1 cellular context compared by ENCODE assay signal in the genomic region with DNA sequence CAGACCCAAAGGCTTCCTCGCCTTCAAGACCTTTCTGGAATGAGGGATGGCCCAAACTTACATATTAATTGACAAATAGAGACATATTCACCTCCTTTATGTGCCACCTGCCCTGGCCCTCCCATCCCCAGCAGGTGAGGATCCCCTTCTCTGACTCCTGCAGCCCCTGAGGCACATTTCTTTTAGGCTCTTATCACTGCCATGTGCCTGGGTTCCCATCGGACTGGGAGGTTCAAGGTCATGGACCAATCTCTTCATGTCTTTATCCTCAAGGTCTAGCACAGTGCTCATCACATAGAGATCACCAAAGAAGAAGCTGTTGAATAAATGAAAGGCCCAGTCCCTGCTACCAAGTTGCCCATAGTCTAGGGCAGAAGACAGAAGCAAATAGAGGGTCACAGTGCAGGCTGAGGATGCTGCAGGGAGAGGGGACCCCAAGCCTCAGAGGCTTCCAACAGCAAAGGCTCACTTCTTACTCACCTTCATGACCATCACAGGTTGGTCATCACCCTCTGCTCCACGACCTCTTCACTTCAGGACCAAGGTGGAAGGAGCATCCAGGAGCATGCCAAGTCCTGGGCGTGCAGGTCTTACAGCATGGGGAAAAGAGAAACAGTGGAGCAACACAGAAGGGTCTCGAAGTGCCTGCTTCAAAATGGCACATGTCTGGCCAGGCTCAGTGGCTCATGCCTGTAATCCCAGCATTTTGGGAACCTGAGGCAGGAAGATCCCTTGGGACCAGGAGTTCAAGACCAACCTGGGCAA.
TF ChIP-seq lines count a peak whose summit lies in the region.

No MANE protein-coding gene starts in this region.

TF ChIP-seq in GM23338, 12 proteins besides CTCF, POLR2A, EP300 and RAD21 (continued from another document):
- TF ChIP-seq, protein P1, sequence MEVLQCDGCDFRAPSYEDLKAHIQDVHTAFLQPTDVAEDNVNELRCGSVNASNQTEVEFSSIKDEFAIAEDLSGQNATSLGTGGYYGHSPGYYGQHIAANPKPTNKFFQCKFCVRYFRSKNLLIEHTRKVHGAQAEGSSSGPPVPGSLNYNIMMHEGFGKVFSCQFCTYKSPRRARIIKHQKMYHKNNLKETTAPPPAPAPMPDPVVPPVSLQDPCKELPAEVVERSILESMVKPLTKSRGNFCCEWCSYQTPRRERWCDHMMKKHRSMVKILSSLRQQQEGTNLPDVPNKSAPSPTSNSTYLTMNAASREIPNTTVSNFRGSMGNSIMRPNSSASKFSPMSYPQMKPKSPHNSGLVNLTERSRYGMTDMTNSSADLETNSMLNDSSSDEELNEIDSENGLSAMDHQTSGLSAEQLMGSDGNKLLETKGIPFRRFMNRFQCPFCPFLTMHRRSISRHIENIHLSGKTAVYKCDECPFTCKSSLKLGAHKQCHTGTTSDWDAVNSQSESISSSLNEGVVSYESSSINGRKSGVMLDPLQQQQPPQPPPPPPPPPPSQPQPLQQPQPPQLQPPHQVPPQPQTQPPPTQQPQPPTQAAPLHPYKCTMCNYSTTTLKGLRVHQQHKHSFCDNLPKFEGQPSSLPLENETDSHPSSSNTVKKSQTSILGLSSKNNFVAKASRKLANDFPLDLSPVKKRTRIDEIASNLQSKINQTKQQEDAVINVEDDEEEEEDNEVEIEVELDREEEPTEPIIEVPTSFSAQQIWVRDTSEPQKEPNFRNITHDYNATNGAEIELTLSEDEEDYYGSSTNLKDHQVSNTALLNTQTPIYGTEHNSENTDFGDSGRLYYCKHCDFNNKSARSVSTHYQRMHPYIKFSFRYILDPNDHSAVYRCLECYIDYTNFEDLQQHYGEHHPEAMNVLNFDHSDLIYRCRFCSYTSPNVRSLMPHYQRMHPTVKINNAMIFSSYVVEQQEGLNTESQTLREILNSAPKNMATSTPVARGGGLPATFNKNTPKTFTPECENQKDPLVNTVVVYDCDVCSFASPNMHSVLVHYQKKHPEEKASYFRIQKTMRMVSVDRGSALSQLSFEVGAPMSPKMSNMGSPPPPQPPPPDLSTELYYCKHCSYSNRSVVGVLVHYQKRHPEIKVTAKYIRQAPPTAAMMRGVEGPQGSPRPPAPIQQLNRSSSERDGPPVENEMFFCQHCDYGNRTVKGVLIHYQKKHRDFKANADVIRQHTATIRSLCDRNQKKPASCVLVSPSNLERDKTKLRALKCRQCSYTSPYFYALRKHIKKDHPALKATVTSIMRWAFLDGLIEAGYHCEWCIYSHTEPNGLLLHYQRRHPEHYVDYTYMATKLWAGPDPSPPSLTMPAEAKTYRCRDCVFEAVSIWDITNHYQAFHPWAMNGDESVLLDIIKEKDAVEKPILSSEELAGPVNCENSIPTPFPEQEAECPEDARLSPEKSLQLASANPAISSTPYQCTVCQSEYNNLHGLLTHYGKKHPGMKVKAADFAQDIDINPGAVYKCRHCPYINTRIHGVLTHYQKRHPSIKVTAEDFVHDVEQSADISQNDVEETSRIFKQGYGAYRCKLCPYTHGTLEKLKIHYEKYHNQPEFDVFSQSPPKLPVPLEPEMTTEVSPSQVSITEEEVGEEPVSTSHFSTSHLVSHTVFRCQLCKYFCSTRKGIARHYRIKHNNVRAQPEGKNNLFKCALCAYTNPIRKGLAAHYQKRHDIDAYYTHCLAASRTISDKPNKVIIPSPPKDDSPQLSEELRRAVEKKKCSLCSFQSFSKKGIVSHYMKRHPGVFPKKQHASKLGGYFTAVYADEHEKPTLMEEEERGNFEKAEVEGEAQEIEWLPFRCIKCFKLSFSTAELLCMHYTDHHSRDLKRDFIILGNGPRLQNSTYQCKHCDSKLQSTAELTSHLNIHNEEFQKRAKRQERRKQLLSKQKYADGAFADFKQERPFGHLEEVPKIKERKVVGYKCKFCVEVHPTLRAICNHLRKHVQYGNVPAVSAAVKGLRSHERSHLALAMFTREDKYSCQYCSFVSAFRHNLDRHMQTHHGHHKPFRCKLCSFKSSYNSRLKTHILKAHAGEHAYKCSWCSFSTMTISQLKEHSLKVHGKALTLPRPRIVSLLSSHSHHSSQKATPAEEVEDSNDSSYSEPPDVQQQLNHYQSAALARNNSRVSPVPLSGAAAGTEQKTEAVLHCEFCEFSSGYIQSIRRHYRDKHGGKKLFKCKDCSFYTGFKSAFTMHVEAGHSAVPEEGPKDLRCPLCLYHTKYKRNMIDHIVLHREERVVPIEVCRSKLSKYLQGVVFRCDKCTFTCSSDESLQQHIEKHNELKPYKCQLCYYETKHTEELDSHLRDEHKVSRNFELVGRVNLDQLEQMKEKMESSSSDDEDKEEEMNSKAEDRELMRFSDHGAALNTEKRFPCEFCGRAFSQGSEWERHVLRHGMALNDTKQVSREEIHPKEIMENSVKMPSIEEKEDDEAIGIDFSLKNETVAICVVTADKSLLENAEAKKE (CRISPR knock-in tag; IDR thresholded peaks at IDR 0.05): no peak
- TF ChIP-seq ZNF331 (CRISPR knock-in tag; IDR thresholded peaks at IDR 0.05; ENCODE audit: low read depth) (no peak), EZH2 (IDR thresholded peaks at IDR 0.05; ENCODE audit: low read depth, unreplicated experiment) (no peak), ZNF114 (CRISPR knock-in tag; IDR thresholded peaks at IDR 0.05) (no peak), POLR2AphosphoS5 (IDR thresholded peaks at IDR 0.05; ENCODE audit: low read depth) (no peak), JUNB (IDR thresholded peaks at IDR 0.05; ENCODE audit: unreplicated experiment) (no peak), CREB1 (CRISPR knock-in tag; IDR thresholded peaks at IDR 0.05; ENCODE audit: low read depth) (no peak), NANOG (IDR thresholded peaks at IDR 0.05; ENCODE audit: borderline replicate concordance) (no peak), EZH2phosphoT487 (IDR thresholded peaks at IDR 0.05; ENCODE audit: unreplicated experiment) (no peak)
- TF ChIP-seq, protein P2, sequence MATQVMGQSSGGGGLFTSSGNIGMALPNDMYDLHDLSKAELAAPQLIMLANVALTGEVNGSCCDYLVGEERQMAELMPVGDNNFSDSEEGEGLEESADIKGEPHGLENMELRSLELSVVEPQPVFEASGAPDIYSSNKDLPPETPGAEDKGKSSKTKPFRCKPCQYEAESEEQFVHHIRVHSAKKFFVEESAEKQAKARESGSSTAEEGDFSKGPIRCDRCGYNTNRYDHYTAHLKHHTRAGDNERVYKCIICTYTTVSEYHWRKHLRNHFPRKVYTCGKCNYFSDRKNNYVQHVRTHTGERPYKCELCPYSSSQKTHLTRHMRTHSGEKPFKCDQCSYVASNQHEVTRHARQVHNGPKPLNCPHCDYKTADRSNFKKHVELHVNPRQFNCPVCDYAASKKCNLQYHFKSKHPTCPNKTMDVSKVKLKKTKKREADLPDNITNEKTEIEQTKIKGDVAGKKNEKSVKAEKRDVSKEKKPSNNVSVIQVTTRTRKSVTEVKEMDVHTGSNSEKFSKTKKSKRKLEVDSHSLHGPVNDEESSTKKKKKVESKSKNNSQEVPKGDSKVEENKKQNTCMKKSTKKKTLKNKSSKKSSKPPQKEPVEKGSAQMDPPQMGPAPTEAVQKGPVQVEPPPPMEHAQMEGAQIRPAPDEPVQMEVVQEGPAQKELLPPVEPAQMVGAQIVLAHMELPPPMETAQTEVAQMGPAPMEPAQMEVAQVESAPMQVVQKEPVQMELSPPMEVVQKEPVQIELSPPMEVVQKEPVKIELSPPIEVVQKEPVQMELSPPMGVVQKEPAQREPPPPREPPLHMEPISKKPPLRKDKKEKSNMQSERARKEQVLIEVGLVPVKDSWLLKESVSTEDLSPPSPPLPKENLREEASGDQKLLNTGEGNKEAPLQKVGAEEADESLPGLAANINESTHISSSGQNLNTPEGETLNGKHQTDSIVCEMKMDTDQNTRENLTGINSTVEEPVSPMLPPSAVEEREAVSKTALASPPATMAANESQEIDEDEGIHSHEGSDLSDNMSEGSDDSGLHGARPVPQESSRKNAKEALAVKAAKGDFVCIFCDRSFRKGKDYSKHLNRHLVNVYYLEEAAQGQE (IDR thresholded peaks at IDR 0.05; ENCODE audit: unreplicated experiment): no peak
TF ChIP-seq in GM23338: peak in this region for 0.
